ENCODE assay signal across 22 cellular contexts in the genomic region with DNA sequence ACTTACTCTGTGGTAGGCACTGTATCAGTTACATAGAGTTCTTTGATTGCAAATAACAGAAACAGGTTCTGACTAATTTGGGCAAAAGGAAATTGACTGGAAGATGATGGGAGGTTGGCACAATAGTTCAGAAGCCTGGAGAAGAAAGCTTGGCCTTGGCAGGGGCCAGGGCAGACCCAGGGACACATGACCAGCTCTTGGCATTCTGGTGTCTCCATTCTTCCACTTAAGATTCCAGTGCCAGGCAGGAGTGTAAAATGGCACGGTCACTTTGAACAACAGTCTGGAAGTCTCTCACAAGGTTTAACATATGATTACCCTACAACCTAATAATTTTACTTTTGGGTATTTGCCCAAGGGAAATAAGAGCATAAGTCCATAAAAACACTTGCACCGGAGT.
"Had no signal": no experiment of that assay in that cellular context is flagged by ENCODE, and none has a peak within 500 bp of the region (broad histone marks: within the 10 kb centered on the region; RNA-seq: fewer than 3 reads in every experiment).

No MANE protein-coding gene starts in this region.

- FAIRE-seq: endothelial cell of umbilical vein had no signal

- DNase-seq: effector CD4-positive, alpha-beta T cell; endodermal cell; foreskin melanocyte; islet precursor cell; mesendoderm; naive B cell; occipital lobe; pancreas; psoas muscle; retina; sigmoid colon; stimulated activated CD4-positive, alpha-beta T cell treated with anti-CD3 and anti-CD28 coated beads, Interleukin-2, amount 100 ng/mL, for 24 hours; stimulated activated CD4-positive, alpha-beta T cell treated with anti-CD3 and anti-CD28 coated beads, Interleukin-4, amount 100 ng/mL, for 4 hours; stimulated activated naive B cell treated with anti-CD40 and anti-IgM and Interleukin-4, amounts not matched to agents 10 μg/mL and 1 μg/mL and 100 μg/mL, for 72 hours; stimulated activated naive CD8-positive, alpha-beta T cell treated with anti-CD3 and anti-CD28 coated beads, Interleukin-15, amount 100 ng/mL, for 72 hours; testis; trophoblast cell had no signal

- H3K4me1 ChIP-seq: pancreas, psoas muscle, sigmoid colon, testis had no signal

- H3K27me3 ChIP-seq: pancreas, sigmoid colon, testis had no signal

- H3K9me3 ChIP-seq: pancreas, psoas muscle, sigmoid colon, testis had no signal

- H3K27ac ChIP-seq: coronary artery, pancreas, psoas muscle, sigmoid colon, skin epidermis, testis had no signal

- H3K36me3 ChIP-seq: pancreas, sigmoid colon had no signal

- H3K4me3 ChIP-seq: coronary artery, lung, pancreas, psoas muscle, sigmoid colon, skin epidermis, testis had no signal

- ATAC-seq: left lobe of liver; psoas muscle; stimulated activated naive B cell treated with anti-CD40 and anti-IgM and Interleukin-4, amounts not matched to agents 10 μg/mL and 1 μg/mL and 100 μg/mL, for 72 hours; stimulated activated naive CD8-positive, alpha-beta T cell treated with anti-CD3 and anti-CD28 coated beads, Interleukin-15, amount 100 ng/mL, for 72 hours had no signal
